Comparison of ENCODE assay signal across 2 cellular contexts in the genomic region with DNA sequence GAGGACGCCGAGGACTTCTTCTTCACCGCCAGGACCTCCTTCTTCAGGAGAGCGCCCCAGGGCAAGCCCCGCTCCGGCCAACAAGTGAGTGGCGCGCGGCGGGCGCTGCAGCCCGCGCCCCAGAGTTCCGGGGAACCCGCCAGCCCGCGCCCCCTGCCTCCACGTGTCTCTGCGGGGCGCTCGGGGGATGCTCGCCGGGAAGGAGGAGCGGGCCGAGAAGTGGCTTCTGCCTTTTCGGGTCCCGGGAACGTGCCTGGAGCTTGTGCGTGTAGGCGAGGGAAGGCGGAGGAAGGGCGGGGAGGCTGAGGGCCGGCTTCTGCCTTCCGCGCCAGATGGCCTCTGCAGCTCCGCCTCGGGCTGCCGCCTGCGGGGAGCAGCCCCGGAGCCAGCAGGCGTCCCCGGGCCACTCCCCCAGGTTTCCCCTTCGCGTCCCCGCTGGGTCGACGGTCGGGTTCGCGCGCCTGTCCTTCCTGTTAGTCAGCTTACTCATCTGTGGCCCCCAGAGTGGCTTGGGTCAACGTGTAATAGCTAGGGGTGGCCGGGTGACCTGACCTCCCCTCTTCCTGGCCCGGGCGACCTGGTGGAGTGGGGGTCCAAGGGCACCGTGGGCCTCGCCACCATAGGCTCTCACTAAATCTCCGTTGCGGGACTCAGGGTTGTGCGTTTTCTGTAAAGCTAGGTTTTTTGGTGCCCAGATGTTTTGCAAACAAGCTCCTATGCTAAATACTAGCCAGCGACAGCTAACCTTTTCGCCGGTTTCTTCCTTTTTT.
TF ChIP-seq lines count a peak whose summit lies in the region.

No MANE protein-coding gene starts in this region.

TF ChIP-seq in HEK293, 187 proteins besides CTCF, POLR2A, EP300 and RAD21 (continued from another document and continues in another):
- TF ChIP-seq, protein P1, sequence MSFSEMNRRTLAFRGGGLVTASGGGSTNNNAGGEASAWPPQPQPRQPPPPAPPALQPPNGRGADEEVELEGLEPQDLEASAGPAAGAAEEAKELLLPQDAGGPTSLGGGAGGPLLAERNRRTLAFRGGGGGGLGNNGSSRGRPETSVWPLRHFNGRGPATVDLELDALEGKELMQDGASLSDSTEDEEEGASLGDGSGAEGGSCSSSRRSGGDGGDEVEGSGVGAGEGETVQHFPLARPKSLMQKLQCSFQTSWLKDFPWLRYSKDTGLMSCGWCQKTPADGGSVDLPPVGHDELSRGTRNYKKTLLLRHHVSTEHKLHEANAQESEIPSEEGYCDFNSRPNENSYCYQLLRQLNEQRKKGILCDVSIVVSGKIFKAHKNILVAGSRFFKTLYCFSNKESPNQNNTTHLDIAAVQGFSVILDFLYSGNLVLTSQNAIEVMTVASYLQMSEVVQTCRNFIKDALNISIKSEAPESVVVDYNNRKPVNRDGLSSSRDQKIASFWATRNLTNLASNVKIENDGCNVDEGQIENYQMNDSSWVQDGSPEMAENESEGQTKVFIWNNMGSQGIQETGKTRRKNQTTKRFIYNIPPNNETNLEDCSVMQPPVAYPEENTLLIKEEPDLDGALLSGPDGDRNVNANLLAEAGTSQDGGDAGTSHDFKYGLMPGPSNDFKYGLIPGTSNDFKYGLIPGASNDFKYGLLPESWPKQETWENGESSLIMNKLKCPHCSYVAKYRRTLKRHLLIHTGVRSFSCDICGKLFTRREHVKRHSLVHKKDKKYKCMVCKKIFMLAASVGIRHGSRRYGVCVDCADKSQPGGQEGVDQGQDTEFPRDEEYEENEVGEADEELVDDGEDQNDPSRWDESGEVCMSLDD (tag by site-specific recombination; IDR thresholded peaks at IDR 0.05): peak; percentile 63
- TF ChIP-seq GLIS2 (tag by site-specific recombination; IDR thresholded peaks at IDR 0.05) (peak; percentile 92), BCL11A (tag by site-specific recombination; IDR thresholded peaks at IDR 0.05; ENCODE audit: low read depth) (peak; percentile 61; the same call in 1 of the 2 replicates), ZNF830 (tag by site-specific recombination; IDR thresholded peaks at IDR 0.05; ENCODE audit: low read depth) (no peak), FEZF1 (tag by site-specific recombination; IDR thresholded peaks at IDR 0.05) (peak; percentile 55; the same call in 1 of the 2 replicates), WT1 (tag by site-specific recombination; IDR thresholded peaks at IDR 0.05) (0 out of 2 replicates have a peak, but pooled peaks have one; percentile 21), ZNF24 (tag by site-specific recombination; IDR thresholded peaks at IDR 0.05) (0 out of 2 replicates have a peak, but pooled peaks have one; percentile 21), ZNF174 (tag by site-specific recombination; IDR thresholded peaks at IDR 0.05) (no peak), ZNF121 (tag by site-specific recombination; IDR thresholded peaks at IDR 0.05) (no peak), ZNF600 (tag by site-specific recombination; IDR thresholded peaks at IDR 0.05) (0 out of 2 replicates have a peak, but pooled peaks have one; percentile 14), ZNF274 (IDR thresholded peaks at IDR 0.05; ENCODE audit: low read length) (no peak), ZNF274 (tag by site-specific recombination; IDR thresholded peaks at IDR 0.05; ENCODE audit: borderline replicate concordance) (no peak), ZNF501 (tag by site-specific recombination; IDR thresholded peaks at IDR 0.05) (peak; percentile 43; the same call in 1 of the 2 replicates), YY1 (tag by site-specific recombination; IDR thresholded peaks at IDR 0.05) (0 out of 2 replicates have a peak, but pooled peaks have one; percentile 30), ZBTB48 (tag by site-specific recombination; IDR thresholded peaks at IDR 0.05) (peak; percentile 25; the same call in 1 of the 2 replicates), KLF9 (tag by site-specific recombination; IDR thresholded peaks at IDR 0.05; ENCODE audit: low read depth) (peak; percentile 61; the same call in 1 of the 2 replicates), ZNF324 (tag by site-specific recombination; IDR thresholded peaks at IDR 0.05) (0 out of 2 replicates have a peak, but pooled peaks have one; percentile 66), ZNF211 (tag by site-specific recombination; IDR thresholded peaks at IDR 0.05; ENCODE audit: low read depth) (no peak), ZNF19 (tag by site-specific recombination; IDR thresholded peaks at IDR 0.05; ENCODE audit: low read depth) (no peak), SCRT2 (tag by site-specific recombination; IDR thresholded peaks at IDR 0.05) (peak; percentile 90), ZFP37 (tag by site-specific recombination; IDR thresholded peaks at IDR 0.05) (peak; percentile 69; the same call in 1 of the 2 replicates)
- TF ChIP-seq, protein P2, sequence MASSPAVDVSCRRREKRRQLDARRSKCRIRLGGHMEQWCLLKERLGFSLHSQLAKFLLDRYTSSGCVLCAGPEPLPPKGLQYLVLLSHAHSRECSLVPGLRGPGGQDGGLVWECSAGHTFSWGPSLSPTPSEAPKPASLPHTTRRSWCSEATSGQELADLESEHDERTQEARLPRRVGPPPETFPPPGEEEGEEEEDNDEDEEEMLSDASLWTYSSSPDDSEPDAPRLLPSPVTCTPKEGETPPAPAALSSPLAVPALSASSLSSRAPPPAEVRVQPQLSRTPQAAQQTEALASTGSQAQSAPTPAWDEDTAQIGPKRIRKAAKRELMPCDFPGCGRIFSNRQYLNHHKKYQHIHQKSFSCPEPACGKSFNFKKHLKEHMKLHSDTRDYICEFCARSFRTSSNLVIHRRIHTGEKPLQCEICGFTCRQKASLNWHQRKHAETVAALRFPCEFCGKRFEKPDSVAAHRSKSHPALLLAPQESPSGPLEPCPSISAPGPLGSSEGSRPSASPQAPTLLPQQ (tag by site-specific recombination; IDR thresholded peaks at IDR 0.05): peak; percentile 55
- TF ChIP-seq, protein P3, sequence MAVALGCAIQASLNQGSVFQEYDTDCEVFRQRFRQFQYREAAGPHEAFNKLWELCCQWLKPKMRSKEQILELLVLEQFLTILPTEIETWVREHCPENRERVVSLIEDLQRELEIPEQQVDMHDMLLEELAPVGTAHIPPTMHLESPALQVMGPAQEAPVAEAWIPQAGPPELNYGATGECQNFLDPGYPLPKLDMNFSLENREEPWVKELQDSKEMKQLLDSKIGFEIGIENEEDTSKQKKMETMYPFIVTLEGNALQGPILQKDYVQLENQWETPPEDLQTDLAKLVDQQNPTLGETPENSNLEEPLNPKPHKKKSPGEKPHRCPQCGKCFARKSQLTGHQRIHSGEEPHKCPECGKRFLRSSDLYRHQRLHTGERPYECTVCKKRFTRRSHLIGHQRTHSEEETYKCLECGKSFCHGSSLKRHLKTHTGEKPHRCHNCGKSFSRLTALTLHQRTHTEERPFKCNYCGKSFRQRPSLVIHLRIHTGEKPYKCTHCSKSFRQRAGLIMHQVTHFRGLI (tag by site-specific recombination; IDR thresholded peaks at IDR 0.05): peak; percentile 70
- TF ChIP-seq, protein P4, sequence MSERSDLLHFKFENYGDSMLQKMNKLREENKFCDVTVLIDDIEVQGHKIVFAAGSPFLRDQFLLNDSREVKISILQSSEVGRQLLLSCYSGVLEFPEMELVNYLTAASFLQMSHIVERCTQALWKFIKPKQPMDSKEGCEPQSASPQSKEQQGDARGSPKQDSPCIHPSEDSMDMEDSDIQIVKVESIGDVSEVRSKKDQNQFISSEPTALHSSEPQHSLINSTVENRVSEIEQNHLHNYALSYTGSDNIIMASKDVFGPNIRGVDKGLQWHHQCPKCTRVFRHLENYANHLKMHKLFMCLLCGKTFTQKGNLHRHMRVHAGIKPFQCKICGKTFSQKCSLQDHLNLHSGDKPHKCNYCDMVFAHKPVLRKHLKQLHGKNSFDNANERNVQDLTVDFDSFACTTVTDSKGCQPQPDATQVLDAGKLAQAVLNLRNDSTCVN (tag by site-specific recombination; optimal IDR thresholded peaks at IDR 0.05): peak; percentile 94

TF ChIP-seq in HepG2, 621 proteins besides CTCF, POLR2A, EP300 and RAD21 (continued from another document and continues in another):
- TF ChIP-seq, protein P5, sequence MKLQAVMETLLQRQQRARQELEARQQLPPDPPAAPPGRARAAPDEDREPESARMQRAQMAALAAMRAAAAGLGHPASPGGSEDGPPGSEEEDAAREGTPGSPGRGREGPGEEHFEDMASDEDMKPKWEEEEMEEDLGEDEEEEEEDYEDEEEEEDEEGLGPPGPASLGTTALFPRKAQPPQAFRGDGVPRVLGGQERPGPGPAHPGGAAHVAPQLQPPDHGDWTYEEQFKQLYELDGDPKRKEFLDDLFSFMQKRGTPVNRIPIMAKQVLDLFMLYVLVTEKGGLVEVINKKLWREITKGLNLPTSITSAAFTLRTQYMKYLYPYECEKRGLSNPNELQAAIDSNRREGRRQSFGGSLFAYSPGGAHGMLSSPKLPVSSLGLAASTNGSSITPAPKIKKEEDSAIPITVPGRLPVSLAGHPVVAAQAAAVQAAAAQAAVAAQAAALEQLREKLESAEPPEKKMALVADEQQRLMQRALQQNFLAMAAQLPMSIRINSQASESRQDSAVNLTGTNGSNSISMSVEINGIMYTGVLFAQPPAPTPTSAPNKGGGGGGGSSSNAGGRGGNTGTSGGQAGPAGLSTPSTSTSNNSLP (IDR thresholded peaks at IDR 0.05; ENCODE audit: low read depth, low read length): no peak
- TF ChIP-seq MYC (CRISPR knock-in tag; IDR thresholded peaks at IDR 0.05; ENCODE audit: borderline replicate concordance) (peak; percentile 89), NR2F6 (IDR thresholded peaks at IDR 0.05) (peak; percentile 15; the same call in 1 of the 2 replicates), NR2F6 (CRISPR knock-in tag; IDR thresholded peaks at IDR 0.05) (peak; percentile 55), HMG20B (CRISPR knock-in tag; conservative IDR thresholded peaks at IDR 0.05) (peak; percentile 33; the same call in 1 of the 2 replicates), ZNF816 (CRISPR knock-in tag; IDR thresholded peaks at IDR 0.05; ENCODE audit: borderline replicate concordance) (peak; percentile 32; the same call in 1 of the 2 replicates), BCL6 (CRISPR knock-in tag; IDR thresholded peaks at IDR 0.05) (no peak), GABPB1 (CRISPR knock-in tag; IDR thresholded peaks at IDR 0.05) (peak; percentile 72), POGZ (CRISPR knock-in tag; IDR thresholded peaks at IDR 0.05) (0 out of 2 replicates have a peak, but pooled peaks have one; percentile 16), ELF1 (CRISPR knock-in tag; IDR thresholded peaks at IDR 0.05) (no peak), YY1 (IDR thresholded peaks at IDR 0.05; ENCODE audit: insufficient read depth, insufficient replicate concordance, low read depth, low read length) (peak; percentile 7), TCF7L2 (IDR thresholded peaks at IDR 0.05; ENCODE audit: low read depth, low read length) (no peak), ZFP90 (CRISPR knock-in tag; IDR thresholded peaks at IDR 0.05; ENCODE audit: borderline replicate concordance) (peak; percentile 34; the same call in 1 of the 2 replicates)
- TF ChIP-seq, protein P6, sequence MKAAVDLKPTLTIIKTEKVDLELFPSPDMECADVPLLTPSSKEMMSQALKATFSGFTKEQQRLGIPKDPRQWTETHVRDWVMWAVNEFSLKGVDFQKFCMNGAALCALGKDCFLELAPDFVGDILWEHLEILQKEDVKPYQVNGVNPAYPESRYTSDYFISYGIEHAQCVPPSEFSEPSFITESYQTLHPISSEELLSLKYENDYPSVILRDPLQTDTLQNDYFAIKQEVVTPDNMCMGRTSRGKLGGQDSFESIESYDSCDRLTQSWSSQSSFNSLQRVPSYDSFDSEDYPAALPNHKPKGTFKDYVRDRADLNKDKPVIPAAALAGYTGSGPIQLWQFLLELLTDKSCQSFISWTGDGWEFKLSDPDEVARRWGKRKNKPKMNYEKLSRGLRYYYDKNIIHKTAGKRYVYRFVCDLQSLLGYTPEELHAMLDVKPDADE (CRISPR knock-in tag; IDR thresholded peaks at IDR 0.05): no peak
- TF ChIP-seq, protein P7, sequence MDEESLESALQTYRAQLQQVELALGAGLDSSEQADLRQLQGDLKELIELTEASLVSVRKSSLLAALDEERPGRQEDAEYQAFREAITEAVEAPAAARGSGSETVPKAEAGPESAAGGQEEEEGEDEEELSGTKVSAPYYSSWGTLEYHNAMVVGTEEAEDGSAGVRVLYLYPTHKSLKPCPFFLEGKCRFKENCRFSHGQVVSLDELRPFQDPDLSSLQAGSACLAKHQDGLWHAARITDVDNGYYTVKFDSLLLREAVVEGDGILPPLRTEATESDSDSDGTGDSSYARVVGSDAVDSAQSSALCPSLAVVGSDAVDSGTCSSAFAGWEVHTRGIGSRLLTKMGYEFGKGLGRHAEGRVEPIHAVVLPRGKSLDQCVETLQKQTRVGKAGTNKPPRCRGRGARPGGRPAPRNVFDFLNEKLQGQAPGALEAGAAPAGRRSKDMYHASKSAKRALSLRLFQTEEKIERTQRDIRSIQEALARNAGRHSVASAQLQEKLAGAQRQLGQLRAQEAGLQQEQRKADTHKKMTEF (CRISPR knock-in tag; IDR thresholded peaks at IDR 0.05): no peak
- TF ChIP-seq, protein P8, sequence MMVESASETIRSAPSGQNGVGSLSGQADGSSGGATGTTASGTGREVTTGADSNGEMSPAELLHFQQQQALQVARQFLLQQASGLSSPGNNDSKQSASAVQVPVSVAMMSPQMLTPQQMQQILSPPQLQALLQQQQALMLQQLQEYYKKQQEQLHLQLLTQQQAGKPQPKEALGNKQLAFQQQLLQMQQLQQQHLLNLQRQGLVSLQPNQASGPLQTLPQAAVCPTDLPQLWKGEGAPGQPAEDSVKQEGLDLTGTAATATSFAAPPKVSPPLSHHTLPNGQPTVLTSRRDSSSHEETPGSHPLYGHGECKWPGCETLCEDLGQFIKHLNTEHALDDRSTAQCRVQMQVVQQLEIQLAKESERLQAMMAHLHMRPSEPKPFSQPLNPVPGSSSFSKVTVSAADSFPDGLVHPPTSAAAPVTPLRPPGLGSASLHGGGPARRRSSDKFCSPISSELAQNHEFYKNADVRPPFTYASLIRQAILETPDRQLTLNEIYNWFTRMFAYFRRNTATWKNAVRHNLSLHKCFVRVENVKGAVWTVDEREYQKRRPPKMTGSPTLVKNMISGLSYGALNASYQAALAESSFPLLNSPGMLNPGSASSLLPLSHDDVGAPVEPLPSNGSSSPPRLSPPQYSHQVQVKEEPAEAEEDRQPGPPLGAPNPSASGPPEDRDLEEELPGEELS (CRISPR knock-in tag; IDR thresholded peaks at IDR 0.05): 0 out of 2 replicates have a peak, but pooled peaks have one; percentile 12
- TF ChIP-seq, protein P9, sequence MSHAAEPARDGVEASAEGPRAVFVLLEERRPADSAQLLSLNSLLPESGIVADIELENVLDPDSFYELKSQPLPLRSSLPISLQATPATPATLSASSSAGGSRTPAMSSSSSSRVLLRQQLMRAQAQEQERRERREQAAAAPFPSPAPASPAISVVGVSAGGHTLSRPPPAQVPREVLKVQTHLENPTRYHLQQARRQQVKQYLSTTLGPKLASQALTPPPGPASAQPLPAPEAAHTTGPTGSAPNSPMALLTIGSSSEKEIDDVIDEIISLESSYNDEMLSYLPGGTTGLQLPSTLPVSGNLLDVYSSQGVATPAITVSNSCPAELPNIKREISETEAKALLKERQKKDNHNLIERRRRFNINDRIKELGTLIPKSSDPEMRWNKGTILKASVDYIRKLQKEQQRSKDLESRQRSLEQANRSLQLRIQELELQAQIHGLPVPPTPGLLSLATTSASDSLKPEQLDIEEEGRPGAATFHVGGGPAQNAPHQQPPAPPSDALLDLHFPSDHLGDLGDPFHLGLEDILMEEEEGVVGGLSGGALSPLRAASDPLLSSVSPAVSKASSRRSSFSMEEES (CRISPR knock-in tag; IDR thresholded peaks at IDR 0.05): no peak
- TF ChIP-seq, protein P10, sequence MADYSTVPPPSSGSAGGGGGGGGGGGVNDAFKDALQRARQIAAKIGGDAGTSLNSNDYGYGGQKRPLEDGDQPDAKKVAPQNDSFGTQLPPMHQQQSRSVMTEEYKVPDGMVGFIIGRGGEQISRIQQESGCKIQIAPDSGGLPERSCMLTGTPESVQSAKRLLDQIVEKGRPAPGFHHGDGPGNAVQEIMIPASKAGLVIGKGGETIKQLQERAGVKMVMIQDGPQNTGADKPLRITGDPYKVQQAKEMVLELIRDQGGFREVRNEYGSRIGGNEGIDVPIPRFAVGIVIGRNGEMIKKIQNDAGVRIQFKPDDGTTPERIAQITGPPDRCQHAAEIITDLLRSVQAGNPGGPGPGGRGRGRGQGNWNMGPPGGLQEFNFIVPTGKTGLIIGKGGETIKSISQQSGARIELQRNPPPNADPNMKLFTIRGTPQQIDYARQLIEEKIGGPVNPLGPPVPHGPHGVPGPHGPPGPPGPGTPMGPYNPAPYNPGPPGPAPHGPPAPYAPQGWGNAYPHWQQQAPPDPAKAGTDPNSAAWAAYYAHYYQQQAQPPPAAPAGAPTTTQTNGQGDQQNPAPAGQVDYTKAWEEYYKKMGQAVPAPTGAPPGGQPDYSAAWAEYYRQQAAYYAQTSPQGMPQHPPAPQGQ (CRISPR knock-in tag; IDR thresholded peaks at IDR 0.05; ENCODE audit: borderline replicate concordance): no peak
